ENCODE assay signal across 24 cellular contexts in genomic region chr12:49891012-49891411, GRCh38. TPM values are rescaled to one million over a fixed set of nuclear protein-coding genes. Genes with fewer than 3 reads are reported as not detected.
A peak's percentile ranks its signal among the peaks of the same experiment; 100 is the strongest.
DNase-seq lines count a peak whose midpoint lies in the region; ATAC-seq, FAIRE-seq and TF ChIP-seq lines count a peak whose summit lies in the region.
"Had no signal": no experiment of that assay in that cellular context is flagged by ENCODE, and none has a peak within 500 bp of the region (broad histone marks: within the 10 kb centered on the region; RNA-seq: fewer than 3 reads in every experiment).

No MANE protein-coding gene starts in this region.

- H3K4me2 ChIP-seq in GM23248 (ENCODE audit: unreplicated experiment): no peak overlapping the region

- peaks cover 2 to 5% of the 10 kb centered on the region in 2 donors for H3K4me1 ChIP-seq in kidney (ENCODE audit: control insufficient read depth in 1 of 2, insufficient read depth in 1 of 2, low read depth in 1 of 2, low read length in 2 of 2)
- H3K4me1 ChIP-seq in sigmoid colon: no peaks in the 10 kb centered on the region
- H3K4me1 ChIP-seq in GM23248 (ENCODE audit: insufficient read depth): no peaks in the 10 kb centered on the region
- no peaks in the 10 kb centered on the region for H3K4me1 ChIP-seq in psoas muscle

- peak; percentile 32 for DNase-seq in NCI-H69 (lab: John Stamatoyannopoulos, UW)
- DNase-seq in kidney: peak; percentile 33
- peak; percentile 47 for DNase-seq in sigmoid colon
- no peak for DNase-seq in GM23248
- no peak for DNase-seq in psoas muscle
- DNase-seq: C1 segment of cervical spinal cord; Calu3; CD4-positive, alpha-beta memory T cell; COR-L47; DMS53; DMS79 treated with DMSO at 0.1 percent for 48 hours; GF-D8; H7; HCEC 1CT had no signal

- H3K4me3 ChIP-seq in kidney (ENCODE audit: low read length in 2 of 2) (no peak overlapping the region), sigmoid colon (no peak overlapping the region), GM23248 (no peak overlapping the region), psoas muscle (no peak overlapping the region)

- H3K9me3 ChIP-seq in kidney (ENCODE audit: control insufficient read depth in 1 of 2, low read length in 2 of 2) (no peaks in the 10 kb centered on the region), sigmoid colon (no peaks in the 10 kb centered on the region), GM23248 (ENCODE audit: low read depth) (no peaks in the 10 kb centered on the region), psoas muscle (no peaks in the 10 kb centered on the region)

- TF ChIP-seq POLR2A in sigmoid colon (IDR thresholded peaks at IDR 0.05): no peak

- peak overlapping the region; percentile 87 for H3K27ac ChIP-seq in 22Rv1
- no peak overlapping the region for H3K27ac ChIP-seq in kidney (ENCODE audit: low read depth in 2 of 2, low read length in 2 of 2)
- H3K27ac ChIP-seq in sigmoid colon: no peak overlapping the region
- no peak overlapping the region for H3K27ac ChIP-seq in GM23248
- H3K27ac ChIP-seq in psoas muscle: no peak overlapping the region

- WGBS in sigmoid colon, 2 donors: 59 to 79% methylated on average over 2 of the region's 2 CpGs
- WGBS in GM23248 (ENCODE audit: low coverage in 1 of 2, low lambda C conversion rate in 2 of 2, missing lambda C conversion rate in 2 of 2), 2 experiments: 50 to 57% methylated on average over 2 of the region's 2 CpGs
- WGBS in psoas muscle, 3 donors: 69 to 77% (median 73%) methylated on average over 2 of the region's 2 CpGs

- FAIRE-seq in kidney (lab: Jason Lieb, UNC): no peak
- FAIRE-seq: GM12891, GM18507, H1 had no signal

- H3K9ac ChIP-seq in kidney (ENCODE audit: low read length in 2 of 2) (no peak overlapping the region), GM23248 (no peak overlapping the region)

- H3K9me2 ChIP-seq in GM23248 (ENCODE audit: insufficient read depth): no peaks in the 10 kb centered on the region

- ATAC-seq in GM19395 (IDR thresholded peaks at IDR 0.05; ENCODE audit: unreplicated experiment) (no peak), psoas muscle (no peak)

- in situ Hi-C loops in GM23248 (cut with MboI): no loop called here

- no peak for TF ChIP-seq EP300 in sigmoid colon (IDR thresholded peaks at IDR 0.05)

- no peaks in the 10 kb centered on the region for H3K79me2 ChIP-seq in GM23248 (ENCODE audit: insufficient read depth)

- H3F3A ChIP-seq in GM23248 (ENCODE audit: insufficient read depth): no peaks in the 10 kb centered on the region

- no peaks in the 10 kb centered on the region for H3K36me3 ChIP-seq in kidney (ENCODE audit: control insufficient read depth in 1 of 2, insufficient read depth in 2 of 2, low read length in 2 of 2)
- no peaks in the 10 kb centered on the region for H3K36me3 ChIP-seq in sigmoid colon
- no peaks in the 10 kb centered on the region for H3K36me3 ChIP-seq in GM23248 (ENCODE audit: low read depth)
- H3K36me3 ChIP-seq in psoas muscle (ENCODE audit: insufficient read depth in 1 of 2, low read depth in 1 of 2): no peaks in the 10 kb centered on the region

- no peaks in the 10 kb centered on the region for H4K20me1 ChIP-seq in GM23248 (ENCODE audit: insufficient read depth)

- intact Hi-C loops in kidney (cut with DNase I) (no loop called here), sigmoid colon (cut with DNase I) (no loop called here), psoas muscle (cut with DNase I) (no loop called here)

- H2AFZ ChIP-seq in GM23248: no peak overlapping the region

- H3K27me3 ChIP-seq in sigmoid colon (no peaks in the 10 kb centered on the region), GM23248 (replicated peaks; ENCODE audit: insufficient read depth) (0 out of 2 replicates have a peak, but pooled peaks cover under 1% of the 10 kb centered on the region), psoas muscle (ENCODE audit: insufficient read depth in 3 of 3, low read length in 2 of 3) (peaks cover 0 to 2% (median 0%) of the 10 kb centered on the region in 3 donors)

- no peak for TF ChIP-seq CTCF in 22Rv1 (IDR thresholded peaks at IDR 0.05)
- no peak for TF ChIP-seq CTCF in kidney (IDR thresholded peaks at IDR 0.05; ENCODE audit: borderline replicate concordance, extremely low read depth, insufficient read depth)
- TF ChIP-seq CTCF in sigmoid colon (IDR thresholded peaks at IDR 0.05): no peak
- TF ChIP-seq CTCF in psoas muscle (IDR thresholded peaks at IDR 0.05): no peak

RNA-seq across cellular contexts. Expression of gene FAIM2, which starts 12.7 kb away (rescaled TPM):
- 5.5 TPM for total RNA-seq in kidney
- polyA plus RNA-seq in kidney (ENCODE audit: insufficient read depth, low read depth, low replicate concordance): 1.3 TPM
- total RNA-seq in sigmoid colon: 10 to 100 TPM in 1 of 4 donors, 1 to 10 TPM in 3; 5.8 to 12.8 (median 7.5) TPM
- polyA plus RNA-seq in sigmoid colon: 1 to 10 TPM in 2 of 3 donors, not detected in 1; 1.2 to 5.6 TPM
- 0.86 and 2.8 TPM in 2 replicates for total RNA-seq in GM23248 (2014; rRNA removed; shearing (Covaris generic))
- 4.6 and 5.3 TPM in 2 replicates for polyA plus RNA-seq in GM23248 (2016; fragmentation: Nextera tagmentation; extraction: Ambion mirVana)
- total RNA-seq in psoas muscle: 1 to 10 TPM in 1 of 4 donors, under 1 TPM in 2, not detected in 1; 0.22 to 1.1 (median 0.58) TPM
- polyA plus RNA-seq in psoas muscle: under 1 TPM in 2 of 3 donors, not detected in 1; 0.57 to 0.70 TPM
- total RNA-seq: A172, A673, Calu3, G401, H7 had no signal

RNA-seq across cellular contexts. Expression of gene BCDIN3D, which starts 48.1 kb away (rescaled TPM):
- total RNA-seq in kidney: 5.1 TPM
- polyA plus RNA-seq in kidney (ENCODE audit: insufficient read depth, low read depth, low replicate concordance): 4.6 TPM
- 1 to 10 TPM; 2.7 to 5.4 (median 3.9) TPM for total RNA-seq in sigmoid colon
- 1 to 10 TPM; 1.8 to 3.7 (median 2.1) TPM for polyA plus RNA-seq in sigmoid colon
- total RNA-seq in GM23248 (2014; rRNA removed; shearing (Covaris generic)): 3.3 and 4.2 TPM in 2 replicates
- polyA plus RNA-seq in GM23248 (2016; fragmentation: Nextera tagmentation; extraction: Ambion mirVana): 3.7 TPM in 2 replicates
- total RNA-seq in psoas muscle: 1 to 10 TPM; 1.6 to 3.5 (median 3.3) TPM
- polyA plus RNA-seq in psoas muscle: 1 to 10 TPM; 1.8 to 9.0 (median 3.1) TPM

RNA-seq across cellular contexts. Expression of gene AQP2, which starts 59.5 kb away (rescaled TPM):
- total RNA-seq in kidney: 122 TPM
- 666 TPM for polyA plus RNA-seq in kidney (ENCODE audit: insufficient read depth, low read depth, low replicate concordance)
- not detected for total RNA-seq in sigmoid colon
- polyA plus RNA-seq in sigmoid colon: not detected
- not detected in 2 replicates for total RNA-seq in GM23248 (2014; rRNA removed; shearing (Covaris generic))
- not detected in 2 replicates for polyA plus RNA-seq in GM23248 (2016; fragmentation: Nextera tagmentation; extraction: Ambion mirVana)
- total RNA-seq in psoas muscle: not detected
- polyA plus RNA-seq in psoas muscle: not detected
- total RNA-seq: A172; A673; Calu3; CD4-positive, alpha-beta memory T cell; Daoy; G401; H1; H7 had no signal
- polyA plus RNA-seq: BJ; CD4-positive, alpha-beta memory T cell; H1 had no signal

Comparison
In these comparisons a context has a peak if more than half of its experiments do, and no peak if none do; other contexts are left out.
1. DNase-seq: peak in NCI-H69 (single experiment), kidney (single experiment) and sigmoid colon (single experiment); none in GM23248 (single experiment) and psoas muscle (0 of 2).
2. RNA of gene AQP2, which starts 59.5 kb away (total RNA-seq): 122 TPM in kidney (single experiment); not detected in sigmoid colon, not detected in GM23248 and not detected in psoas muscle; every median in the first group is over 100 times any median in the second.